In genomic region chr10:26475448-26475847, GRCh38 we compare ENCODE assay signal across 19 cellular contexts. TPM values are rescaled to one million over a fixed set of nuclear protein-coding genes. Genes with fewer than 3 reads are reported as not detected.
DNase-seq lines count a peak whose midpoint lies in the region; ATAC-seq and TF ChIP-seq lines count a peak whose summit lies in the region.
"Had no signal": no experiment of that assay in that cellular context is flagged by ENCODE, and none has a peak within 500 bp of the region (broad histone marks: within the 10 kb centered on the region; RNA-seq: fewer than 3 reads in every experiment).

No MANE protein-coding gene starts in this region.

- no peaks in the 10 kb centered on the region for H4K20me1 ChIP-seq in Karpas-422 (ENCODE audit: insufficient read depth, low read depth, low read length)

- TF ChIP-seq POLR2A in spleen (IDR thresholded peaks at IDR 0.05), result no peak

- peaks cover 84% of the 10 kb centered on the region for H3K4me1 Mint-ChIP-seq in activated CD8-positive, alpha-beta memory T cell treated with anti-CD3 and anti-CD28 coated beads, Interleukin-2, amount 10 ng/mL, durations not matched to agents 7 days and 5 days
- peaks cover 78% of the 10 kb centered on the region for H3K4me1 Mint-ChIP-seq in activated naive CD8-positive, alpha-beta T cell treated with anti-CD3 and anti-CD28 coated beads, Interleukin-2, amount 10 ng/mL, durations not matched to agents 7 days and 5 days

- no peaks in the 10 kb centered on the region for H3K9me2 ChIP-seq in Karpas-422 (replicated peaks; ENCODE audit: insufficient read depth, low read length)

- H3K27me3 ChIP-seq in Karpas-422 (ENCODE audit: low read length) (no peaks in the 10 kb centered on the region), spleen (replicated peaks in 1 of 7) (no peaks in the 10 kb centered on the region)
- H3K27me3 ChIP-seq: dorsolateral prefrontal cortex, MG63, suprapubic skin had no signal

- H3K4me3 Mint-ChIP-seq in activated CD8-positive, alpha-beta memory T cell treated with anti-CD3 and anti-CD28 coated beads, Interleukin-2, amount 10 ng/mL, durations not matched to agents 7 days and 5 days, result peak overlapping the region; percentile 58
- peak overlapping the region; percentile 76 for H3K4me3 Mint-ChIP-seq in activated naive CD8-positive, alpha-beta T cell treated with anti-CD3 and anti-CD28 coated beads, Interleukin-2, amount 10 ng/mL, durations not matched to agents 7 days and 5 days

- peak overlapping the region; percentile 87 for H3K27ac Mint-ChIP-seq in activated CD8-positive, alpha-beta memory T cell treated with anti-CD3 and anti-CD28 coated beads, Interleukin-2, amount 10 ng/mL, durations not matched to agents 7 days and 5 days
- H3K27ac Mint-ChIP-seq in activated naive CD8-positive, alpha-beta T cell treated with anti-CD3 and anti-CD28 coated beads, Interleukin-2, amount 10 ng/mL, durations not matched to agents 7 days and 5 days, result peak overlapping the region; percentile 91

- H3K27me3 Mint-ChIP-seq in activated CD8-positive, alpha-beta memory T cell treated with anti-CD3 and anti-CD28 coated beads, Interleukin-2, amount 10 ng/mL, durations not matched to agents 7 days and 5 days, result no peaks in the 10 kb centered on the region
- no peaks in the 10 kb centered on the region for H3K27me3 Mint-ChIP-seq in activated naive CD8-positive, alpha-beta T cell treated with anti-CD3 and anti-CD28 coated beads, Interleukin-2, amount 10 ng/mL, durations not matched to agents 7 days and 5 days

- no peak for TF ChIP-seq CTCF in spleen (IDR thresholded peaks at IDR 0.05 in 8 of 11, conservative IDR thresholded peaks at IDR 0.05 in 3 of 11)

- H2AFZ ChIP-seq in Karpas-422 (ENCODE audit: low read length), result no peak overlapping the region

- H3K79me2 ChIP-seq in Karpas-422 (ENCODE audit: low read length), result peaks cover 91% of the 10 kb centered on the region

- no peak overlapping the region for H3K4me2 ChIP-seq in Karpas-422 (ENCODE audit: low read depth, low read length, poor library complexity, severe bottlenecking)
- H3K4me2 ChIP-seq: A549 had no signal

- H3K36me3 Mint-ChIP-seq in activated CD8-positive, alpha-beta memory T cell treated with anti-CD3 and anti-CD28 coated beads, Interleukin-2, amount 10 ng/mL, durations not matched to agents 7 days and 5 days, result peaks cover 50% of the 10 kb centered on the region
- peaks cover 49% of the 10 kb centered on the region for H3K36me3 Mint-ChIP-seq in activated naive CD8-positive, alpha-beta T cell treated with anti-CD3 and anti-CD28 coated beads, Interleukin-2, amount 10 ng/mL, durations not matched to agents 7 days and 5 days

- H3K4me3 ChIP-seq in Karpas-422 (ENCODE audit: low read length), result no peak overlapping the region
- no peak overlapping the region for H3K4me3 ChIP-seq in spleen
- H3K4me3 ChIP-seq: A549, dorsolateral prefrontal cortex, MG63, psoas muscle, SK-N-MC, suprapubic skin had no signal

- WGBS in spleen, 5 donors, result 26 to 69% (median 50%) methylated on average over 3 of the region's 3 CpGs

- POLR2A ChIA-PET in activated naive CD8-positive, alpha-beta T cell treated with anti-CD3 and anti-CD28 coated beads, Interleukin-2, amount 10 ng/mL, durations not matched to agents 7 days and 5 days (lab: Charles Lee), result interaction anchor here (0.5 to 2.8 kb wide), 4 partner anchors 8 to 37 kb away, joined by 3 to 15 read pairs (median 7); partner anchors contain the start of gene APBB1IP

- no peaks in the 10 kb centered on the region for H3K9me3 Mint-ChIP-seq in activated CD8-positive, alpha-beta memory T cell treated with anti-CD3 and anti-CD28 coated beads, Interleukin-2, amount 10 ng/mL, durations not matched to agents 7 days and 5 days (ENCODE audit: low read depth)
- no peaks in the 10 kb centered on the region for H3K9me3 Mint-ChIP-seq in activated naive CD8-positive, alpha-beta T cell treated with anti-CD3 and anti-CD28 coated beads, Interleukin-2, amount 10 ng/mL, durations not matched to agents 7 days and 5 days

- CTCF ChIA-PET in activated CD8-positive, alpha-beta memory T cell treated with anti-CD3 and anti-CD28 coated beads, Interleukin-2, amount 10 ng/mL, durations not matched to agents 7 days and 5 days (lab: Charles Lee), result interaction anchor here (1.0 to 3.3 kb wide), 3 partner anchors 29 to 34 kb away, joined by 3 to 12 read pairs (median 4); no protein-coding TSS in a partner anchor

- H3K36me3 ChIP-seq in Karpas-422 (ENCODE audit: insufficient read depth, low read length) (no peaks in the 10 kb centered on the region), spleen (peaks cover 0 to 16% (median 0%) of the 10 kb centered on the region in 6 donors)
- H3K36me3 ChIP-seq: MG63, suprapubic skin had no signal

- H3K4me1 ChIP-seq in Karpas-422 (ENCODE audit: low read length) (peaks cover 58% of the 10 kb centered on the region), spleen (peaks cover 11 to 99% (median 80%) of the 10 kb centered on the region in 6 donors)
- H3K4me1 ChIP-seq: psoas muscle, suprapubic skin had no signal

- intact Hi-C loops in spleen (cut with DNase I; ENCODE audit: low total_unique reads), result no loop called here
- intact Hi-C loops in left cardiac atrium (cut with DNase I), result no loop called here

- peak overlapping the region; percentile 3; the same call in 1 of the 2 replicates for H3K27ac ChIP-seq in Karpas-422 (ENCODE audit: low read length)
- H3K27ac ChIP-seq in spleen, result peak overlapping the region in 6 of 8 donors; percentile 30 to 72 (median 63)
- H3K27ac ChIP-seq: psoas muscle, VCaP had no signal

- ATAC-seq in activated CD8-positive, alpha-beta memory T cell treated with anti-CD3 and anti-CD28 coated beads, Interleukin-2, amount 10 ng/mL, durations not matched to agents 7 days and 5 days, result peak; percentile 50
- peak; percentile 39 for ATAC-seq in activated naive CD8-positive, alpha-beta T cell treated with anti-CD3 and anti-CD28 coated beads, Interleukin-2, amount 10 ng/mL, durations not matched to agents 7 days and 5 days (ENCODE audit: low read depth)
- ATAC-seq in HG03439 (IDR thresholded peaks at IDR 0.05; ENCODE audit: unreplicated experiment), result no peak
- ATAC-seq in left cardiac atrium, result no peak
- ATAC-seq: A549, left colon, psoas muscle had no signal

- H3K9me3 ChIP-seq in Karpas-422 (ENCODE audit: low read length) (no peaks in the 10 kb centered on the region), spleen (no peaks in the 10 kb centered on the region)
- H3K9me3 ChIP-seq: A549, MG63, psoas muscle, suprapubic skin had no signal

- no peak for DNase-seq in activated CD8-positive, alpha-beta memory T cell treated with anti-CD3 and anti-CD28 coated beads, Interleukin-2, amount 10 ng/mL, durations not matched to agents 7 days and 5 days
- no peak for DNase-seq in activated CD8-positive, alpha-beta memory T cell treated with anti-CD3 and anti-CD28 coated beads, Interleukin-2, amount 50 U/mL, for 4 hours
- DNase-seq in Karpas-422, result no peak
- DNase-seq in activated naive CD8-positive, alpha-beta T cell treated with anti-CD3 and anti-CD28 coated beads, Interleukin-2, amount 10 ng/mL, durations not matched to agents 7 days and 5 days, result no peak
- DNase-seq in spleen, result no peak
- DNase-seq in DMS79 (lab: John Stamatoyannopoulos, UW), result no peak
- DNase-seq in left cardiac atrium, result no peak
- DNase-seq: dorsolateral prefrontal cortex, hippocampal formation, left colon, MG63, NCI-H2029 treated with DMSO at 0.1 percent for 48 hours, NCI-H510A treated with DMSO at 0.1 percent for 48 hours, psoas muscle had no signal

- no peak overlapping the region for H3K9ac ChIP-seq in Karpas-422 (ENCODE audit: low read length)

RNA-seq across cellular contexts. Expression of gene APBB1IP, which starts 37.3 kb away (rescaled TPM):
- total RNA-seq in activated CD8-positive, alpha-beta memory T cell treated with anti-CD3 and anti-CD28 coated beads, Interleukin-2, amount 10 ng/mL, durations not matched to agents 7 days and 5 days, result 10 to 100 TPM; 73.2 to 73.8 TPM
- total RNA-seq in Karpas-422 (2014; rRNA removed; shearing (Covaris generic); ENCODE audit: low replicate concordance), result 22.7 and 34.7 TPM in 2 replicates
- total RNA-seq in activated naive CD8-positive, alpha-beta T cell treated with anti-CD3 and anti-CD28 coated beads, Interleukin-2, amount 10 ng/mL, durations not matched to agents 7 days and 5 days, result 10 to 100 TPM; 81.1 to 88.7 TPM
- total RNA-seq in spleen (100 to 1,000 TPM in 1 of 7 donors, 10 to 100 TPM in 6; 67.8 to 136 (median 84.6) TPM), left cardiac atrium (10 to 100 TPM in 1 of 2 donors, 1 to 10 TPM in 1; 8.1 to 18.4 TPM)
- 10 to 100 TPM; 19.7 to 24.9 (median 21.8) TPM for polyA plus RNA-seq in spleen

Comparison
In these comparisons a context has a peak if more than half of its experiments do, and no peak if none do; other contexts are left out.
1. ATAC-seq: peak in activated CD8-positive, alpha-beta memory T cell treated with anti-CD3 and anti-CD28 coated beads, Interleukin-2, amount 10 ng/mL, durations not matched to agents 7 days and 5 days (single experiment) and activated naive CD8-positive, alpha-beta T cell treated with anti-CD3 and anti-CD28 coated beads, Interleukin-2, amount 10 ng/mL, durations not matched to agents 7 days and 5 days (single experiment); none in HG03439 (single experiment) and left cardiac atrium (0 of 2).